Comparison of ENCODE assay signal across 15 cellular contexts in the genomic region with DNA sequence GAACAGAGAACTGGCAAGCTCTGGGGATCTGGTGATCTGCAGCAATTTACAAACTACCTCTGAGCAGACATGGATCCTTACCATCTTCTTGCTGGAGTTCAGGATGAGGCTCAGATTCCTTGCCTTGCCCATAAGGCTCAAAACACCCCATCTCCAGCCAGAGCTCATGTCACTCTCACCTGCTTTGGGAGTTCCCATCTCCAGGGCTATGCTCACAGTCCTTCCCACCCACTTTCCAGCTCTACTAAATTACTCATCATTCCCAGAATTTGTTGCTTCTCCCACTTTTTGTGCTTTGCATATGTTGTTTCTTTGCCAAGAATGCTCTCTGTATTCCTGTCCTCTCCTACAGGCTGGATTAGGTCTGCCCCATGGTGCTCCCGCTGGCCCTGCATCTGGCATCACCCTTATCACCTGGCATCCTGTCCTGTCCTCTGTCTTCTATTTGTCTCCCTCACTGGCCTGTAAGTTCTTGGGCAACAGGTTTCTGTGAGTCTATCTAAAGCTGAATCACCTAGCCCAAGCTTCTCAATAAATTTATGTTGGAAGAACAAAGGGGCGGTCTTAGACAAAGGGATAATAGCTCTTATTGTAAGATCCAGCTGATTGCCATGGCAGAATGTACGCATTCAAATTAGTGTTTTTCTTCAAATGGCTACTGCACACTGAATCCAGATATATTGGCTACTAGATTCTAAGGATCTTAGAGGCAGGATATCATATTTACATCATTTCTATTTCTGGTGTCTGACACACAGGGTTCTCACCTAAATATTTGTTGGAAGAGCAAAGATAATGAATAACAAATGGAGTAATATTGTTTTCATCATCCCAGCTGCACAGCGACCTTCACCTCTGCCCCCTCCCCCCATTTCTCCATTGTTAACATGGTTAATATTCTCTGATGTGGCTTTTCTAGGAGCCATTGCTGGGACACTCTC.
DNase-seq lines count a peak whose midpoint lies in the region; ATAC-seq, FAIRE-seq and TF ChIP-seq lines count a peak whose summit lies in the region.
"Had no signal": no experiment of that assay in that cellular context is flagged by ENCODE, and none has a peak within 500 bp of the region (broad histone marks: within the 10 kb centered on the region; RNA-seq: fewer than 3 reads in every experiment).

No MANE protein-coding gene starts in this region.

- TF ChIP-seq CTCF in right atrium auricular region (IDR thresholded peaks at IDR 0.05) = no peak

- no peak for TF ChIP-seq POLR2A in GM12892 (IDR thresholded peaks at IDR 0.05; ENCODE audit: low read depth, low read length)

- H3K36me3 ChIP-seq in right atrium auricular region = no peaks in the 10 kb centered on the region

- no peaks in the 10 kb centered on the region for H3K9me3 ChIP-seq in right atrium auricular region

- intact Hi-C loops in cardiac septum (cut with DNase I) = no loop called here

- H3K4me3 ChIP-seq in right atrium auricular region = no peak overlapping the region

- no peak for FAIRE-seq in GM12892 (lab: Jason Lieb, UNC)
- FAIRE-seq: H54 had no signal

- DNase-seq in DMS 273 (lab: John Stamatoyannopoulos, UW; ENCODE audit: unreplicated experiment) = peak; percentile 17
- no peak for DNase-seq in DMS 273 treated with DMSO at 0.1 percent for 48 hours (lab: John Stamatoyannopoulos, UW)
- DNase-seq in cardiac septum (ENCODE audit: low spot score) = peak; percentile 26
- DNase-seq in right atrium auricular region (ENCODE audit: low spot score) = no peak
- DNase-seq in globus pallidus (ENCODE audit: low spot score) = peak; percentile 30
- DNase-seq in substantia nigra (lab: John Stamatoyannopoulos, UW) = peak in 1 of 49 donors; percentile 8
- DNase-seq in GM12892 (ENCODE audit: insufficient read length) = no peak
- DNase-seq: CD8-positive, alpha-beta memory T cell; MM.1S; NCI-H82; SHP77 had no signal

- no peaks in the 10 kb centered on the region for H3K4me1 ChIP-seq in right atrium auricular region

- no peak overlapping the region for H3K27ac ChIP-seq in right atrium auricular region
- peak overlapping the region; percentile 33 for H3K27ac ChIP-seq in substantia nigra (ENCODE audit: low read depth, low read length, poor library complexity, severe bottlenecking)
- H3K27ac ChIP-seq: 22Rv1 had no signal

- H3K27me3 ChIP-seq in right atrium auricular region = no peaks in the 10 kb centered on the region

- ATAC-seq in HG02938 (IDR thresholded peaks at IDR 0.05; ENCODE audit: unreplicated experiment) = no peak
- ATAC-seq: Panc1 had no signal

Comparison
In these comparisons a context has a peak if more than half of its experiments do, and no peak if none do; other contexts are left out.
1. DNase-seq: peak in DMS 273 (single experiment), cardiac septum (single experiment) and globus pallidus (single experiment); none in DMS 273 treated with DMSO at 0.1 percent for 48 hours (single experiment), right atrium auricular region (single experiment) and GM12892 (single experiment).